In genomic region chr9:128688501-128689292, GRCh38 we compare ENCODE assay signal across 8 cellular contexts. TPM values are rescaled to one million over a fixed set of nuclear protein-coding genes. Genes with fewer than 3 reads are reported as not detected.
DNase-seq lines count a peak whose midpoint lies in the region; FAIRE-seq and TF ChIP-seq lines count a peak whose summit lies in the region.

Gene SET (plus strand): TSS chr9:128689222. CDS start chr9:128689583, 361 bp downstream.

- H3K4me1 ChIP-seq in ES-I3 (ENCODE audit: insufficient read depth, low read length) (peaks cover 8% of the 10 kb centered on the region; the same call in 1 of the 2 replicates), HEK293 (ENCODE audit: control insufficient read depth, insufficient read depth, low read length) (no peaks in the 10 kb centered on the region), neutrophil (ENCODE audit: control insufficient read depth in 1 of 2, insufficient read depth in 1 of 2, low read depth in 1 of 2, low read length in 1 of 2) (peaks cover 57 to 58% of the 10 kb centered on the region in 2 experiments)

- CTCF ChIA-PET in HEK293 (lab: Yijun Ruan, JAX), result interaction anchor here (0.7 kb wide), 1 partner anchor 192 kb away, joined by 3 read pairs; no protein-coding TSS in a partner anchor
- CTCF ChIA-PET in activated naive CD4-positive, alpha-beta T cell treated with anti-CD3 and anti-CD28 coated beads for 36 hours (lab: Charles Lee), result interaction anchor here (0.5 kb wide), 1 partner anchor 1458 kb away, joined by 3 read pairs; no protein-coding TSS in a partner anchor

- H3K27ac ChIP-seq in HEK293 (ENCODE audit: extremely low read depth, low read depth, low read length) (peak within 1 kb of the TSS; percentile 90), neutrophil (peak within 1 kb of the TSS; percentile 97), substantia nigra (ENCODE audit: low read depth, low read length, poor library complexity, severe bottlenecking) (peak within 1 kb of the TSS; percentile 93)

- peak; percentile 87 for DNase-seq in MV-4-11 (lab: John Stamatoyannopoulos, UW)
- DNase-seq in SK-N-DZ (ENCODE audit: low spot score), result peak; percentile 93
- peak; percentile 91 for DNase-seq in activated naive CD4-positive, alpha-beta T cell treated with anti-CD3 and anti-CD28 coated beads for 36 hours
- DNase-seq in frontal cortex (ENCODE audit: low spot score in 2 of 2), result peak; percentile 99
- DNase-seq in substantia nigra (lab: John Stamatoyannopoulos, UW), result peak; percentile 63 to 96 (median 84)

- peak within 1 kb of the TSS; percentile 78 for H3K4me3 Mint-ChIP-seq in activated naive CD4-positive, alpha-beta T cell treated with anti-CD3 and anti-CD28 coated beads for 36 hours

- intact Hi-C loops in activated naive CD4-positive, alpha-beta T cell treated with anti-CD3 and anti-CD28 coated beads for 36 hours (cut with micrococcal nuclease), result loop anchor here (1.0 to 5.0 kb wide), 8 partner anchors 32 to 918 kb away; partner anchors contain the start of genes DOLK, DYNC2I2, LRRC8A and NUP188

- H3K4me3 ChIP-seq in HEK293 (ENCODE audit: low read depth, low read length) (peak within 1 kb of the TSS; percentile 85), neutrophil (ENCODE audit: low read depth in 1 of 2, low read length in 1 of 2) (peak within 1 kb of the TSS; percentile 74 to 87)

- H3K27ac Mint-ChIP-seq in activated naive CD4-positive, alpha-beta T cell treated with anti-CD3 and anti-CD28 coated beads for 36 hours, result peak within 1 kb of the TSS; percentile 91

- POLR2A ChIA-PET in HEK293 (lab: Yijun Ruan, JAX), result interaction anchor here (0.5 to 4.6 kb wide), 12 partner anchors 9 to 403 kb away, joined by 3 to 26 read pairs (median 4); partner anchors contain the start of genes DYNC2I2, PKN3, SPTAN1 and ZDHHC12

- no peak for FAIRE-seq in frontal cortex (lab: Jason Lieb, UNC)

- H3K27me3 ChIP-seq in neutrophil, result no peaks in the 10 kb centered on the region

- H3K27me3 Mint-ChIP-seq in activated naive CD4-positive, alpha-beta T cell treated with anti-CD3 and anti-CD28 coated beads for 36 hours (ENCODE audit: low read depth), result no peaks in the 10 kb centered on the region

- peaks cover 18% of the 10 kb centered on the region for H3K36me3 ChIP-seq in ES-I3 (ENCODE audit: insufficient read depth, low read length)
- peaks cover 10 to 37% of the 10 kb centered on the region in 2 experiments for H3K36me3 ChIP-seq in HEK293 (ENCODE audit: control insufficient read depth in 2 of 2, insufficient read depth in 1 of 2, low read length in 2 of 2)
- H3K36me3 ChIP-seq in neutrophil, result peaks cover 19% of the 10 kb centered on the region

- peaks cover 61% of the 10 kb centered on the region for H3K4me1 Mint-ChIP-seq in activated naive CD4-positive, alpha-beta T cell treated with anti-CD3 and anti-CD28 coated beads for 36 hours (ENCODE audit: low read depth)

- H3K9me3 Mint-ChIP-seq in activated naive CD4-positive, alpha-beta T cell treated with anti-CD3 and anti-CD28 coated beads for 36 hours, result no peaks in the 10 kb centered on the region

- H3K9ac ChIP-seq in ES-I3 (ENCODE audit: low read depth, low read length), result peak within 1 kb of the TSS; percentile 98

- TF ChIP-seq CTCF in HEK293 (tag by site-specific recombination; IDR thresholded peaks at IDR 0.05), result no peak
- TF ChIP-seq CTCF in neutrophil (IDR thresholded peaks at IDR 0.05), result no peak

- peaks cover 34% of the 10 kb centered on the region for H3K36me3 Mint-ChIP-seq in activated naive CD4-positive, alpha-beta T cell treated with anti-CD3 and anti-CD28 coated beads for 36 hours (ENCODE audit: low read depth)

- H3K9me3 ChIP-seq in ES-I3 (ENCODE audit: control insufficient read depth, insufficient read depth, low read length), result no peaks in the 10 kb centered on the region
- no peaks in the 10 kb centered on the region for H3K9me3 ChIP-seq in HEK293 (ENCODE audit: control insufficient read depth, insufficient read depth, low read depth, low read length)
- no peaks in the 10 kb centered on the region for H3K9me3 ChIP-seq in neutrophil

TF ChIP-seq in HEK293, 187 proteins besides CTCF, POLR2A, EP300 and RAD21 (continues in another document):
- TF ChIP-seq ZNF677 (tag by site-specific recombination; IDR thresholded peaks at IDR 0.05) (no peak), ZFP69B (tag by site-specific recombination; IDR thresholded peaks at IDR 0.05) (0 out of 2 replicates have a peak, but pooled peaks have one; percentile 11), SALL2 (tag by site-specific recombination; IDR thresholded peaks at IDR 0.05; ENCODE audit: borderline replicate concordance) (no peak), ZNF501 (tag by site-specific recombination; IDR thresholded peaks at IDR 0.05) (peak; percentile 86; the same call in 1 of the 2 replicates), ZNF398 (tag by site-specific recombination; IDR thresholded peaks at IDR 0.05) (peak; percentile 68; the same call in 1 of the 2 replicates), GLIS2 (tag by site-specific recombination; IDR thresholded peaks at IDR 0.05) (peak; percentile 54; the same call in 1 of the 2 replicates), GLIS1 (tag by site-specific recombination; IDR thresholded peaks at IDR 0.05) (peak; percentile 31), ZNF670 (tag by site-specific recombination; IDR thresholded peaks at IDR 0.05; ENCODE audit: low read depth) (no peak), ZNF280C (tag by site-specific recombination; IDR thresholded peaks at IDR 0.05) (no peak), ZNF341 (tag by site-specific recombination; IDR thresholded peaks at IDR 0.05; ENCODE audit: low read depth) (no peak; the same call in 1 of the 2 replicates), ZNF549 (tag by site-specific recombination; IDR thresholded peaks at IDR 0.05) (no peak), ZNF513 (tag by site-specific recombination; IDR thresholded peaks at IDR 0.05) (no peak), ZNF223 (tag by site-specific recombination; IDR thresholded peaks at IDR 0.05) (no peak), ATF2 (tag by site-specific recombination; IDR thresholded peaks at IDR 0.05; ENCODE audit: low read depth) (no peak), ZNF274 (IDR thresholded peaks at IDR 0.05; ENCODE audit: low read length) (no peak), ZNF274 (tag by site-specific recombination; IDR thresholded peaks at IDR 0.05; ENCODE audit: borderline replicate concordance) (no peak), ZNF610 (tag by site-specific recombination; IDR thresholded peaks at IDR 0.05; ENCODE audit: borderline replicate concordance) (peak; percentile 65; the same call in 1 of the 2 replicates)

RNA-seq across cellular contexts. Expression of gene SET, which starts in this region (rescaled TPM):
- polyA plus RNA-seq in SK-N-DZ (2014; cell fraction: cytosol; rRNA removed), result 703 and 794 TPM in 2 replicates
- 501 and 513 TPM in 2 replicates for polyA plus RNA-seq in SK-N-DZ (2014; cell fraction: nucleus; rRNA removed)
- 100 to 1,000 TPM; 669 to 771 TPM for total RNA-seq in activated naive CD4-positive, alpha-beta T cell treated with anti-CD3 and anti-CD28 coated beads for 36 hours
- 846 TPM for total RNA-seq in frontal cortex

Comparison
In these comparisons a context has a peak if more than half of its experiments do, and no peak if none do; other contexts are left out.
1. Peak in every context shown above with its lines: DNase-seq, H3K4me3 ChIP-seq and H3K27ac ChIP-seq.